ENCODE assay signal across 16 cellular contexts in genomic region chr16:27335349-27336052, GRCh38. TPM values are rescaled to one million over a fixed set of nuclear protein-coding genes. Genes with fewer than 3 reads are reported as not detected.
DNase-seq lines count a peak whose midpoint lies in the region; TF ChIP-seq lines count a peak whose summit lies in the region.
"Had no signal": no experiment of that assay in that cellular context is flagged by ENCODE, and none has a peak within 500 bp of the region (broad histone marks: within the 10 kb centered on the region; RNA-seq: fewer than 3 reads in every experiment).

No MANE protein-coding gene starts in this region.

- H3K9me2 ChIP-seq in PC-9 (ENCODE audit: insufficient read depth) = no peaks in the 10 kb centered on the region

- no peak overlapping the region for H2AFZ ChIP-seq in PC-9

- H3K9me3 ChIP-seq in muscle layer of colon (ENCODE audit: low read length) (no peaks in the 10 kb centered on the region), PC-9 (ENCODE audit: insufficient read depth, low read depth) (no peaks in the 10 kb centered on the region)
- H3K9me3 ChIP-seq: BLaER1, tibial nerve had no signal

- POLR2A ChIA-PET in PC-9 (lab: Charles Lee; ENCODE audit: unreplicated experiment) = no interaction called here

- DNase-seq in AG08395 (ENCODE audit: low spot score) = peak; percentile 26
- peak; percentile 36 for DNase-seq in EL
- DNase-seq in dermis blood vessel endothelial cell = peak; percentile 49
- no peak for DNase-seq in DMS79 treated with DMSO at 0.1 percent for 48 hours (lab: John Stamatoyannopoulos, UW)
- no peak for DNase-seq in PC-9
- no peak for DNase-seq in GM13976 (ENCODE audit: low spot score)
- DNase-seq in cerebellar nuclear complex (lab: John Stamatoyannopoulos, UW) = no peak
- DNase-seq: activated B cell treated with CpG ODN at 0.5 μM for 24 hours, activated T-cell treated with anti-CD3 and anti-CD28 coated beads for 4 hours, anterior cingulate cortex, NCI-H1105 had no signal

- H3K36me3 ChIP-seq in muscle layer of colon (ENCODE audit: insufficient read depth, low read length) (peaks cover 31% of the 10 kb centered on the region), PC-9 (ENCODE audit: low read depth) (peaks cover 52% of the 10 kb centered on the region)

- H3K27ac ChIP-seq in muscle layer of colon (ENCODE audit: low read depth, low read length) (peak overlapping the region; percentile 64), PC-9 (no peak overlapping the region)
- H3K27ac ChIP-seq: BLaER1, SK-N-MC, tibial nerve had no signal

- peaks cover 35% of the 10 kb centered on the region for H3K4me1 ChIP-seq in muscle layer of colon (ENCODE audit: insufficient read depth, low read length)
- no peaks in the 10 kb centered on the region for H3K4me1 ChIP-seq in PC-9 (replicated peaks; ENCODE audit: insufficient read depth)

- peak overlapping the region in 1 of 2 donors; percentile 49 for H3K4me3 ChIP-seq in muscle layer of colon (ENCODE audit: low read depth in 1 of 2, low read length in 2 of 2)
- H3K4me3 ChIP-seq in PC-9 = no peak overlapping the region
- H3K4me3 ChIP-seq: BLaER1, K562, SK-N-MC, tibial nerve had no signal

- H3K27me3 ChIP-seq in muscle layer of colon (ENCODE audit: control insufficient read depth in 1 of 2, insufficient read depth in 2 of 2, low read length in 2 of 2) (no peaks in the 10 kb centered on the region), PC-9 (ENCODE audit: insufficient read depth, low read depth) (no peaks in the 10 kb centered on the region)
- H3K27me3 ChIP-seq: BLaER1, tibial nerve had no signal

- no peaks in the 10 kb centered on the region; the same call in 1 of the 2 replicates for H4K20me1 ChIP-seq in PC-9 (ENCODE audit: insufficient read depth)
- H4K20me1 ChIP-seq: BLaER1 had no signal

- in situ Hi-C loops in GM13976 (cut with MboI; ENCODE audit: low sequenced_read_pairs, unreplicated experiment) = no loop called here

- CTCF ChIA-PET in PC-9 (lab: Charles Lee) = no interaction called here

- H3K4me2 ChIP-seq in PC-9 = no peak overlapping the region
- H3K4me2 ChIP-seq: BLaER1 had no signal

- H3K79me2 ChIP-seq in PC-9 (ENCODE audit: low read depth) = peaks cover 74% of the 10 kb centered on the region

- TF ChIP-seq CTCF in PC-9 (conservative IDR thresholded peaks at IDR 0.05) (no peak), GM13976 (IDR thresholded peaks at IDR 0.05; ENCODE audit: borderline replicate concordance, control extremely low read depth, extremely low read depth, insufficient read depth, missing control alignments) (no peak)

- intact Hi-C loops in PC-9 (cut with micrococcal nuclease; ENCODE audit: unreplicated experiment) = no loop called here

- peaks cover 4% of the 10 kb centered on the region; the same call in 1 of the 2 replicates for H3F3A ChIP-seq in PC-9 (ENCODE audit: insufficient read depth, low read depth)

- H3K9ac ChIP-seq in muscle layer of colon (ENCODE audit: low read length) = peak overlapping the region; percentile 66
- H3K9ac ChIP-seq: BLaER1 had no signal

- no TSS peak for BruUV-seq in PC-9 (replicated peaks; lab: Mats Ljungman, UMichigan)

RNA-seq across cellular contexts. Expression of gene IL4R, which starts 21.7 kb away (rescaled TPM):
- total RNA-seq in dermis blood vessel endothelial cell (23.9 and 42.9 TPM in 2 replicates), PC-9 (2021) (65.3 and 76.5 TPM in 2 replicates)

Comparison
In these comparisons a context has a peak if more than half of its experiments do, and no peak if none do; other contexts are left out.
1. DNase-seq: peak in AG08395 (single experiment), EL (single experiment) and dermis blood vessel endothelial cell (single experiment); none in DMS79 treated with DMSO at 0.1 percent for 48 hours (single experiment), PC-9 (0 of 2), GM13976 (single experiment) and cerebellar nuclear complex (0 of 2).